ENCODE assay signal across 1 cellular context in genomic region chr16:27362570-27363245, GRCh38.
TF ChIP-seq lines count a peak whose summit lies in the region.

No MANE protein-coding gene starts in this region.

TF ChIP-seq in IMR-90, 13 proteins besides CTCF, POLR2A, EP300 and RAD21:
- TF ChIP-seq CEBPB (IDR thresholded peaks at IDR 0.05; ENCODE audit: low read depth, low read length) (no peak), FOS (IDR thresholded peaks at IDR 0.05; ENCODE audit: low read depth, low read length) (no peak), MAZ (IDR thresholded peaks at IDR 0.05; ENCODE audit: borderline replicate concordance, low read depth, low read length) (no peak), RFX5 (IDR thresholded peaks at IDR 0.05; ENCODE audit: low read depth, low read length) (no peak), NFE2L2 (IDR thresholded peaks at IDR 0.05; ENCODE audit: low read depth, low read length) (no peak), MAFK (IDR thresholded peaks at IDR 0.05; ENCODE audit: low read depth, low read length) (no peak), SMC3 (IDR thresholded peaks at IDR 0.05; ENCODE audit: low read depth, low read length) (no peak), BHLHE40 (IDR thresholded peaks at IDR 0.05; ENCODE audit: low read depth, low read length) (no peak), MXI1 (IDR thresholded peaks at IDR 0.05; ENCODE audit: borderline replicate concordance, low read depth, low read length) (no peak), ELK1 (IDR thresholded peaks at IDR 0.05; ENCODE audit: borderline replicate concordance, low read depth, low read length) (no peak), USF2 (IDR thresholded peaks at IDR 0.05; ENCODE audit: low read depth, low read length) (no peak), CHD1 (IDR thresholded peaks at IDR 0.05; ENCODE audit: low read depth, low read length) (no peak), RCOR1 (IDR thresholded peaks at IDR 0.05; ENCODE audit: insufficient replicate concordance, low read length) (no peak)
